8 cellular contexts compared by ENCODE assay signal in the genomic region with DNA sequence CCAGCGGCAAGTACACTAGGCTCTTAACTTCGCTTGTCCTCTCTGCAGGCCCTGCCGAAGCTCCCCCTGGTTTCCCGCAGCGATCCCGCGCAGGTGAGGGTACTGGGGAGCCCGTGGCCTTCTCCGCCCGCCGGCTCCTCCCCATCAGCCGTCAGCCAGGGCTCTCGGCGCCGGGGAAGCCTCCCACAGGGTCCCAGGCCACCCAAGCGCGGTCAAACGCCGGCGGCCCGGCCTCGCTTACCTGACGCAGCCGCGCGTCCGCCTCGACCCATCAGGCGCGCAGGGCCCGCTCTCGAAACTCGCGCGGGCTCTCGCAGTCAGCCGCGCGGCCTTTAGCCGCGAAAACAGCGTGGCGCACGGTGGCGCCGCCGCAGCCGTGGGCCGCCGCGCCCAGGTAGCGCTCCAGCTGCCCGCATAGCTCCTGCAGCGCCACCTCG. TPM values are rescaled to one million over a fixed set of nuclear protein-coding genes. Genes with fewer than 3 reads are reported as not detected.
DNase-seq lines count a peak whose midpoint lies in the region; ATAC-seq and TF ChIP-seq lines count a peak whose summit lies in the region.
"Not testable (repeated sequence)": the region's sequence is repeated elsewhere in the genome, so short reads cannot be mapped to it uniquely, and the experiment has no call there.

No MANE protein-coding gene starts in this region.

- not testable (repeated sequence) for DNase-seq in RWPE2 (ENCODE audit: low spot score); omental fat pad (ENCODE audit: low spot score)

- ATAC-seq in GM18498 (IDR thresholded peaks at IDR 0.05; ENCODE audit: unreplicated experiment): peak; percentile 55
- peak; percentile 31 for ATAC-seq in GM19351 (IDR thresholded peaks at IDR 0.05; ENCODE audit: unreplicated experiment)
- peak; percentile 20 for ATAC-seq in GM21529 (IDR thresholded peaks at IDR 0.05; ENCODE audit: unreplicated experiment)
- ATAC-seq in HG02840 (IDR thresholded peaks at IDR 0.05; ENCODE audit: low FRiP score, unreplicated experiment): peak; percentile 31
- ATAC-seq in HG03139 (IDR thresholded peaks at IDR 0.05; ENCODE audit: unreplicated experiment): peak; percentile 25
- ATAC-seq in RWPE2 (ENCODE audit: low read depth): peak; percentile 48
- peak; percentile 3 for ATAC-seq in esophagus mucosa
- ATAC-seq in omental fat pad (ENCODE audit: low FRiP score): peak; percentile 65

- H3K36me3 ChIP-seq in RWPE2 (ENCODE audit: low read depth): not testable (repeated sequence)

- not testable (repeated sequence) for H3K27ac ChIP-seq in RWPE2 (ENCODE audit: poor library complexity, severe bottlenecking)

- not testable (repeated sequence) for H3K9me3 ChIP-seq in RWPE2 (ENCODE audit: severe bottlenecking)

- H3K4me1 ChIP-seq in RWPE2 (ENCODE audit: insufficient read depth, poor library complexity, severe bottlenecking): not testable (repeated sequence)

- not testable (repeated sequence) for H3K4me3 ChIP-seq in RWPE2 (ENCODE audit: severe bottlenecking)

- not testable (repeated sequence) for H3K27me3 ChIP-seq in RWPE2 (ENCODE audit: insufficient read depth, poor library complexity, severe bottlenecking)

- not testable (repeated sequence) for TF ChIP-seq CTCF in RWPE2 (IDR thresholded peaks at IDR 0.05; ENCODE audit: poor library complexity, severe bottlenecking); omental fat pad (IDR thresholded peaks at IDR 0.05)

RNA-seq across cellular contexts. Expression of a gene that starts 57.2 kb away (rescaled TPM):
- total RNA-seq in esophagus mucosa (3.7 TPM), omental fat pad (10 to 100 TPM in 2 of 4 donors, 1 to 10 TPM in 2; 5.0 to 15.0 (median 9.9) TPM)

Comparison
In these comparisons a context has a peak if more than half of its experiments do, and no peak if none do; other contexts are left out.
1. ATAC-seq: peak in every context shown above with its lines; median percentile 65 in omental fat pad; 55 in GM18498; 48 in RWPE2; 31 in GM19351; 31 in HG02840; 25 in HG03139; 20 in GM21529; 3 in esophagus mucosa.